Comparison of ENCODE assay signal across 16 cellular contexts in the genomic region with DNA sequence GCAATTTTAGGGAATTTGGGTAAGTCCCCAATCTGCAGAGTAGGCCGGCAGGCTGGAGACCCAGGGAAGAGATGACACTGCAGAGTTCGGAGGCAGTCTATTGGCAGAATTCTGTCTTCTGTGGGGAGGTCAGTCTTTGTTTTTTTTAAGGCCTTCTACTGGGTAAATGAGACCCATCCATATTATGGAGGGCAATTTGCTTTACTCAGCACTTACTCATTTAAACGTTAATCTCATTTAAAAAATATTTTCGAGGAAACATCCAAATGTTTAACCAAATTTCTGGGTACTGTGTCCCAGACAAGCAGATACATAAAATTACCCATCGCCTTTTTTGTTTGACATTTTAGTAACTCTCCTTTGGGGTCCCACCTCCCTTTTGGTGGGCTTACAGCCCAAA.
A peak's percentile ranks its signal among the peaks of the same experiment; 100 is the strongest.
DNase-seq lines count a peak whose midpoint lies in the region; ATAC-seq and TF ChIP-seq lines count a peak whose summit lies in the region.
"Had no signal": no experiment of that assay in that cellular context is flagged by ENCODE, and none has a peak within 500 bp of the region (broad histone marks: within the 10 kb centered on the region; RNA-seq: fewer than 3 reads in every experiment).

No MANE protein-coding gene starts in this region.

- no peak overlapping the region for H2BK120ac ChIP-seq in trophoblast cell (ENCODE audit: insufficient read depth, low read length, poor library complexity)

- in situ Hi-C loops in G401 (cut with HindIII; ENCODE audit: low sequenced_read_pairs): no loop called here

- no peak overlapping the region for H3K18ac ChIP-seq in trophoblast cell (ENCODE audit: low read length)

- H2BK12ac ChIP-seq in trophoblast cell (ENCODE audit: low read length): no peak overlapping the region

- peaks cover 3% of the 10 kb centered on the region for H3K9me3 Mint-ChIP-seq in activated CD4-positive, alpha-beta memory T cell treated with anti-CD3 and anti-CD28 coated beads, Interleukin-2, amount 10 ng/mL, durations not matched to agents 7 days and 5 days
- H3K9me3 Mint-ChIP-seq: activated CD4-positive, alpha-beta memory T cell treated with anti-CD3 and anti-CD28 coated beads for 36 hours; activated T-cell treated with anti-CD3 and anti-CD28 coated beads, Interleukin-2, amount 50 U/mL, for 72 hours; CD8-positive, alpha-beta memory T cell had no signal

- H4K12ac ChIP-seq in trophoblast cell (ENCODE audit: low read depth, low read length): no peak overlapping the region

- H3K36me3 ChIP-seq in ACC112 (ENCODE audit: insufficient read depth, low read length) (no peaks in the 10 kb centered on the region), adipocyte (ENCODE audit: control insufficient read depth, insufficient read depth, low read length, severe bottlenecking) (no peaks in the 10 kb centered on the region), left lung (no peaks in the 10 kb centered on the region), sigmoid colon (no peaks in the 10 kb centered on the region), trophoblast cell (ENCODE audit: control insufficient read depth in 1 of 2, insufficient read depth in 2 of 2, low read length in 2 of 2) (no peaks in the 10 kb centered on the region)
- H3K36me3 ChIP-seq: pancreas had no signal

- H3K9me3 ChIP-seq in adipocyte (ENCODE audit: control insufficient read depth, low read length) (no peaks in the 10 kb centered on the region), left lung (no peaks in the 10 kb centered on the region), sigmoid colon (no peaks in the 10 kb centered on the region), trophoblast cell (ENCODE audit: insufficient read depth, low read depth, low read length) (no peaks in the 10 kb centered on the region)
- H3K9me3 ChIP-seq: pancreas had no signal

- H3K27ac Mint-ChIP-seq in activated CD4-positive, alpha-beta memory T cell treated with anti-CD3 and anti-CD28 coated beads, Interleukin-2, amount 10 ng/mL, durations not matched to agents 7 days and 5 days: no peak overlapping the region
- H3K27ac Mint-ChIP-seq: activated CD4-positive, alpha-beta memory T cell treated with anti-CD3 and anti-CD28 coated beads for 36 hours; activated naive CD8-positive, alpha-beta T cell treated with anti-CD3 and anti-CD28 coated beads, Interleukin-2, amount 10 ng/mL, durations not matched to agents 7 days and 5 days; activated T-cell treated with anti-CD3 and anti-CD28 coated beads, Interleukin-2, amount 50 U/mL, for 72 hours; CD8-positive, alpha-beta memory T cell had no signal

- 71 to 87% methylated on average over 5 of the region's 5 CpGs for WGBS in sigmoid colon, 2 donors
- WGBS in trophoblast cell (ENCODE audit: extremely low coverage, insufficient coverage, insufficient read length): no CpG with 5 or more reads among the region's 5 CpGs

- H2AFZ ChIP-seq in ACC112 (ENCODE audit: low read length, unreplicated experiment): no peak overlapping the region
- no peak overlapping the region for H2AFZ ChIP-seq in trophoblast cell (ENCODE audit: insufficient read depth, low read length, poor library complexity)

- DNase-seq in adipocyte (ENCODE audit: low read depth): no peak
- DNase-seq in left lung: no peak
- no peak for DNase-seq in sigmoid colon
- no peak for DNase-seq in glomerular visceral epithelial cell (ENCODE audit: extremely low spot score)
- DNase-seq in activated CD4-positive, alpha-beta memory T cell treated with anti-CD3 and anti-CD28 coated beads, Interleukin-2, amount 10 ng/mL, durations not matched to agents 7 days and 5 days: no peak
- DNase-seq in G401 (ENCODE audit: low spot score): no peak
- DNase-seq in trophoblast cell: no peak
- DNase-seq: activated CD4-positive, alpha-beta memory T cell treated with anti-CD3 and anti-CD28 coated beads for 36 hours; activated naive CD8-positive, alpha-beta T cell treated with anti-CD3 and anti-CD28 coated beads, Interleukin-2, amount 10 ng/mL, durations not matched to agents 7 days and 5 days; activated T-cell treated with anti-CD3 and anti-CD28 coated beads, Interleukin-2, amount 50 U/mL, for 72 hours; CD8-positive, alpha-beta memory T cell; NCI-H1048; NCI-H2107; stimulated activated naive CD4-positive, alpha-beta T cell had no signal

- peaks cover 36% of the 10 kb centered on the region for H3K4me1 ChIP-seq in ACC112 (ENCODE audit: control insufficient read depth, insufficient read depth, low read length, unreplicated experiment)
- H3K4me1 ChIP-seq in adipocyte (ENCODE audit: control insufficient read depth, insufficient read depth, low read length): peaks cover 47% of the 10 kb centered on the region
- H3K4me1 ChIP-seq in left lung: peaks cover 8 to 12% of the 10 kb centered on the region in 2 donors
- H3K4me1 ChIP-seq in sigmoid colon: peaks cover 0 to 36% (median 18%) of the 10 kb centered on the region in 4 donors
- H3K4me1 ChIP-seq in trophoblast cell (ENCODE audit: control insufficient read depth in 1 of 2, insufficient read depth in 2 of 2, low read length in 2 of 2): peaks cover 5 to 6% of the 10 kb centered on the region in 2 experiments

- POLR2A ChIA-PET in activated CD4-positive, alpha-beta memory T cell treated with anti-CD3 and anti-CD28 coated beads, Interleukin-2, amount 10 ng/mL, durations not matched to agents 7 days and 5 days (lab: Charles Lee): no interaction called here

- no peak for TF ChIP-seq CTCF in left lung (IDR thresholded peaks at IDR 0.05)
- no peak for TF ChIP-seq CTCF in sigmoid colon (IDR thresholded peaks at IDR 0.05)

- H3K4me3 Mint-ChIP-seq in activated CD4-positive, alpha-beta memory T cell treated with anti-CD3 and anti-CD28 coated beads, Interleukin-2, amount 10 ng/mL, durations not matched to agents 7 days and 5 days: no peak overlapping the region
- H3K4me3 Mint-ChIP-seq: activated CD4-positive, alpha-beta memory T cell treated with anti-CD3 and anti-CD28 coated beads for 36 hours; activated naive CD8-positive, alpha-beta T cell treated with anti-CD3 and anti-CD28 coated beads, Interleukin-2, amount 10 ng/mL, durations not matched to agents 7 days and 5 days; activated T-cell treated with anti-CD3 and anti-CD28 coated beads, Interleukin-2, amount 50 U/mL, for 72 hours; CD8-positive, alpha-beta memory T cell had no signal

- intact Hi-C loops in left lung (cut with DNase I) (no loop called here), sigmoid colon (cut with DNase I) (no loop called here)

- CTCF ChIA-PET in activated CD4-positive, alpha-beta memory T cell treated with anti-CD3 and anti-CD28 coated beads, Interleukin-2, amount 10 ng/mL, durations not matched to agents 7 days and 5 days (lab: Charles Lee): no interaction called here

- H3K27me3 ChIP-seq in ACC112 (ENCODE audit: insufficient read depth, low read length) (no peaks in the 10 kb centered on the region), adipocyte (replicated peaks; ENCODE audit: control insufficient read depth, insufficient read depth, low read length) (no peaks in the 10 kb centered on the region), left lung (peaks cover 0 to 4% of the 10 kb centered on the region in 2 donors), sigmoid colon (no peaks in the 10 kb centered on the region), trophoblast cell (ENCODE audit: insufficient read depth, low read length) (no peaks in the 10 kb centered on the region)
- H3K27me3 ChIP-seq: pancreas had no signal

- no peak overlapping the region for H3K4me2 ChIP-seq in trophoblast cell (ENCODE audit: low read length)

- H3K4ac ChIP-seq in trophoblast cell (ENCODE audit: low read depth, low read length): no peak overlapping the region

- no peaks in the 10 kb centered on the region for H3K36me3 Mint-ChIP-seq in activated CD4-positive, alpha-beta memory T cell treated with anti-CD3 and anti-CD28 coated beads, Interleukin-2, amount 10 ng/mL, durations not matched to agents 7 days and 5 days (ENCODE audit: low read depth)
- H3K36me3 Mint-ChIP-seq: activated CD4-positive, alpha-beta memory T cell treated with anti-CD3 and anti-CD28 coated beads for 36 hours; CD8-positive, alpha-beta memory T cell had no signal

- H3K27ac ChIP-seq in ACC112 (ENCODE audit: low read depth, low read length) (peak overlapping the region; percentile 93), left lung (peak overlapping the region; percentile 40 to 60), sigmoid colon (peak overlapping the region; percentile 46 to 74 (median 58)), trophoblast cell (ENCODE audit: low read depth, low read length) (no peak overlapping the region)
- H3K27ac ChIP-seq: pancreas had no signal

- TF ChIP-seq POLR2A in sigmoid colon (IDR thresholded peaks at IDR 0.05): no peak

- H3K9ac ChIP-seq in adipocyte (ENCODE audit: low read length) (peak overlapping the region; percentile 67), trophoblast cell (ENCODE audit: low read length) (no peak overlapping the region)

- ATAC-seq in left lung: no peak
- ATAC-seq: activated T-cell treated with anti-CD3 and anti-CD28 coated beads, Interleukin-2, amount 50 U/mL, for 72 hours had no signal

- no peak overlapping the region for H4K91ac ChIP-seq in trophoblast cell (ENCODE audit: low read depth, low read length)

- TF ChIP-seq EP300 in sigmoid colon (IDR thresholded peaks at IDR 0.05): no peak

- no peak overlapping the region for H3K23ac ChIP-seq in trophoblast cell (ENCODE audit: low read length)

- H3K14ac ChIP-seq in trophoblast cell (ENCODE audit: low read length): no peak overlapping the region

- peaks cover 16% of the 10 kb centered on the region for H3K4me1 Mint-ChIP-seq in activated CD4-positive, alpha-beta memory T cell treated with anti-CD3 and anti-CD28 coated beads, Interleukin-2, amount 10 ng/mL, durations not matched to agents 7 days and 5 days

- no peak overlapping the region for H2AK5ac ChIP-seq in trophoblast cell (ENCODE audit: low read length)

- H3K4me3 ChIP-seq in ACC112 (ENCODE audit: low read depth, low read length) (peak overlapping the region; percentile 10; the same call in 1 of the 2 replicates), adipocyte (ENCODE audit: low read length) (no peak overlapping the region), left lung (no peak overlapping the region), sigmoid colon (no peak overlapping the region), trophoblast cell (ENCODE audit: low read depth, low read length) (no peak overlapping the region)
- H3K4me3 ChIP-seq: pancreas had no signal

- H3K79me2 ChIP-seq in ACC112 (ENCODE audit: control insufficient read depth, insufficient read depth, low read length, unreplicated experiment) (no peaks in the 10 kb centered on the region), trophoblast cell (ENCODE audit: control insufficient read depth, insufficient read depth, low read length, poor library complexity) (no peaks in the 10 kb centered on the region)

- H2BK5ac ChIP-seq in trophoblast cell (ENCODE audit: low read depth, low read length, poor library complexity): no peak overlapping the region

- no peaks in the 10 kb centered on the region for H3K79me1 ChIP-seq in trophoblast cell (ENCODE audit: low read length)

- no peak overlapping the region for H4K8ac ChIP-seq in trophoblast cell (ENCODE audit: low read depth, low read length)

- peaks cover 4% of the 10 kb centered on the region for H3K27me3 Mint-ChIP-seq in activated CD4-positive, alpha-beta memory T cell treated with anti-CD3 and anti-CD28 coated beads, Interleukin-2, amount 10 ng/mL, durations not matched to agents 7 days and 5 days
- H3K27me3 Mint-ChIP-seq: activated CD4-positive, alpha-beta memory T cell treated with anti-CD3 and anti-CD28 coated beads for 36 hours; activated naive CD8-positive, alpha-beta T cell treated with anti-CD3 and anti-CD28 coated beads, Interleukin-2, amount 10 ng/mL, durations not matched to agents 7 days and 5 days had no signal
